In the genomic region with DNA sequence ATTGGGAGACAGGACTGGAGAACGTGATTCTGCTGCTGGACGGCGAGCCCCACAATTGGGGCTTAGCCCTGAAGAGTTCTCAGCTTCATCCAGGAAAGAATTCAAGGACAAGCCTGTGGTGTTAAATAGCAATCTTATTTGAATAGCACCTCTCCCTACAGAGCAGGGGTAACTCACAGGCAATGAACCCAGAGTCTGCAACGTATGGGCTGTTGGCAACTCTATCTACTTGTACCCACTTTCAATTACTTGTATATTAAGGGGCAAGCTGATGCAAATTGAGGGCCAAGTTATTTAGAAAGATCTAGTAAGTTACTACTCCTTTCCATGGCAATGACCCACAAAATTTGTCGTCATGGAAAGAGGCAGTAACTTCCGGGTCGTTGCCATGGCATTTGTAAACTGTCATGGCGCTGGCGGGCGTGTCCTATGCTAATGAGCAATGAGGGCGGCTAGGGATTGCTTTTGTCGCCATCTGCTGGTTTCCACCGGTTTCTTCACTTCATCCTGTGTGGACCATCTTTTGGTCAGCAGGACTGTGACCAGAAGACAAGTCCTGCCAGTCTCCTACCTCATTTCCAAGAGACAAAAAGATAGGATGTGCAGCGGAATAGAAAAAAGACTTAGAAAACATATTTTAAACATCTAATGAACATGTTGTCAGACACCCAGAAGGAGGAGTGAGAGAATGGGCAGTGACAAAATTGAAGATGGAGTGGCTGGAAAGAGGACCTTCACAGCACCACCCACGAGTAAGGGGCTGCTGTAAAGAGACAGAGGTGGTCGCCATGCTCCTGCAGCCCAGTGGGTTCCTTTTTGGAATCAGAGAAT, we compare ENCODE assay signal across 8 cellular contexts. TPM values are rescaled to one million over a fixed set of nuclear protein-coding genes. Genes with fewer than 3 reads are reported as not detected.
DNase-seq lines count a peak whose midpoint lies in the region; ATAC-seq and TF ChIP-seq lines count a peak whose summit lies in the region.

No MANE protein-coding gene starts in this region.

- DNase-seq in BE2C (peak; percentile 86), NCI-H526 (lab: John Stamatoyannopoulos, UW) (peak; percentile 70 to 89), left lobe of liver (ENCODE audit: low spot score) (peak; percentile 97)
- peak; percentile 96 for DNase-seq in activated CD4-positive, alpha-beta T cell treated with anti-CD3 and anti-CD28 coated beads for 48 hours
- DNase-seq in stimulated activated CD4-positive, alpha-beta T cell treated with anti-CD3 and anti-CD28 coated beads, Interleukin-2, amount 100 ng/mL, for 48 hours = peak; percentile 85 to 95

- peak; percentile 81 for ATAC-seq in GM19372 (IDR thresholded peaks at IDR 0.05; ENCODE audit: low read depth, unreplicated experiment)
- peak; percentile 60 for ATAC-seq in HG03469 (IDR thresholded peaks at IDR 0.05; ENCODE audit: unreplicated experiment)
- peak; percentile 99 for ATAC-seq in left lobe of liver

- H3K4me1 ChIP-seq in BE2C = no peaks in the 10 kb centered on the region

- peak overlapping the region; percentile 88 for H3K27ac ChIP-seq in cingulate gyrus (ENCODE audit: low read depth, low read length)

- no peaks in the 10 kb centered on the region for H3K9me3 ChIP-seq in BE2C

- H3K27me3 ChIP-seq in BE2C = no peaks in the 10 kb centered on the region

- no peaks in the 10 kb centered on the region for H3K36me3 ChIP-seq in BE2C

- H3K4me3 ChIP-seq in BE2C (ENCODE audit: low read depth, low read length) = no peak overlapping the region

- TF ChIP-seq CTCF in BE2C (IDR thresholded peaks at IDR 0.05; ENCODE audit: low read depth, low read length) = peak; percentile 73

RNA-seq across cellular contexts. Expression of a gene that starts 45.8 kb away (rescaled TPM):
- 7.5 TPM for polyA plus RNA-seq in BE2C (2012; ENCODE audit: insufficient read depth, insufficient read length, low read depth)
- total RNA-seq in left lobe of liver = 10.5 TPM

RNA-seq across cellular contexts. Expression of a gene that starts 49.2 kb away (rescaled TPM):
- 9.2 TPM for polyA plus RNA-seq in BE2C (2012; ENCODE audit: insufficient read depth, insufficient read length, low read depth)
- total RNA-seq in left lobe of liver = 4.7 TPM

RNA-seq across cellular contexts. Expression of a gene that starts 49.2 kb away (rescaled TPM):
- 16.9 TPM for polyA plus RNA-seq in BE2C (2012; ENCODE audit: insufficient read depth, insufficient read length, low read depth)
- total RNA-seq in left lobe of liver = 11.6 TPM
